Comparison of ENCODE assay signal across 19 cellular contexts in the genomic region with DNA sequence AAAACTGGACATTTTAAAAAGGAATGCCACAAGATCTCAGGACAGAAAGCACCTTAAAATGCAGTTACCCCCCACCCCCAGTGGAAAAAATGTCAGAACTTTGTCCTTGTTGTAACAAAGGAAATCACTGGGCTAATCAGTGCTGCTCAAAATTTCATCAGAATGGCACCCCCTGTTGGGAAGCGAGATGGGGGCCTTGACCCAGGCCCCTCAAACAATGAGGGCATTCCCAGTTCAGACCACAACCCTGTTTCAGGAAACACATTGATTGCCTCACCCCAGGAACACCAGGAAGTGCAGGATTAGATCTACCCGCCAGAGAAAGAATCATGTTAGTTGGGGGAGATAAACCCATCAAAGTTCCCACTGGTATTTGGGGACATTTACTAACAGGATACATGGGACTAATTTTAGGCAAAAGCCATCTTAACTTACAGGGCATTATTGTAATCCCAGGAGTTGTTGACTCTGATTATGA. TPM values are rescaled to one million over a fixed set of nuclear protein-coding genes. Genes with fewer than 3 reads are reported as not detected.
"Had no signal": no experiment of that assay in that cellular context is flagged by ENCODE, and none has a peak within 500 bp of the region (broad histone marks: within the 10 kb centered on the region; RNA-seq: fewer than 3 reads in every experiment).

No MANE protein-coding gene starts in this region.

- H3K4me3 ChIP-seq: coronary artery, dorsolateral prefrontal cortex, esophagus muscularis mucosa, gastrocnemius medialis, ovary, right atrium auricular region, sigmoid colon, skin epidermis had no signal

- H3K27ac ChIP-seq: coronary artery, dorsolateral prefrontal cortex, epithelial cell of prostate, esophagus muscularis mucosa, gastrocnemius medialis, ovary, right atrium auricular region, sigmoid colon, skin epidermis had no signal

- H3K27ac Mint-ChIP-seq: naive thymus-derived CD4-positive, alpha-beta T cell had no signal

- H3K9me3 ChIP-seq: gastrocnemius medialis, sigmoid colon had no signal

- H3K4me3 Mint-ChIP-seq: naive thymus-derived CD4-positive, alpha-beta T cell; neural crest cell had no signal

- ATAC-seq: gastrocnemius medialis; naive thymus-derived CD4-positive, alpha-beta T cell had no signal

- H3K27me3 Mint-ChIP-seq: naive thymus-derived CD4-positive, alpha-beta T cell had no signal

- H3K27me3 ChIP-seq: esophagus muscularis mucosa, gastrocnemius medialis, ovary, right atrium auricular region, sigmoid colon had no signal

- H3K4me1 ChIP-seq: esophagus muscularis mucosa, gastrocnemius medialis, right atrium auricular region, sigmoid colon had no signal

- H3K36me3 ChIP-seq: gastrocnemius medialis, ovary, right atrium auricular region had no signal

- DNase-seq: dorsolateral prefrontal cortex; effector CD8-positive, alpha-beta T cell; gastrocnemius medialis; glutamatergic neuron; kidney; naive thymus-derived CD4-positive, alpha-beta T cell; nucleus accumbens; ovary; sigmoid colon; stimulated activated CD4-positive, alpha-beta T cell treated with anti-CD3 and anti-CD28 coated beads, Interleukin-2, amount 100 ng/mL, for 24 hours; stimulated activated CD4-positive, alpha-beta T cell treated with anti-CD3 and anti-CD28 coated beads, Interleukin-4, amount 100 ng/mL, for 4 hours; stimulated activated naive CD4-positive, alpha-beta T cell; trophoblast cell had no signal

RNA-seq across cellular contexts. Expression of a gene that starts 32.2 kb away (rescaled TPM):
- total RNA-seq: gastrocnemius medialis had no signal
